In the genomic region with DNA sequence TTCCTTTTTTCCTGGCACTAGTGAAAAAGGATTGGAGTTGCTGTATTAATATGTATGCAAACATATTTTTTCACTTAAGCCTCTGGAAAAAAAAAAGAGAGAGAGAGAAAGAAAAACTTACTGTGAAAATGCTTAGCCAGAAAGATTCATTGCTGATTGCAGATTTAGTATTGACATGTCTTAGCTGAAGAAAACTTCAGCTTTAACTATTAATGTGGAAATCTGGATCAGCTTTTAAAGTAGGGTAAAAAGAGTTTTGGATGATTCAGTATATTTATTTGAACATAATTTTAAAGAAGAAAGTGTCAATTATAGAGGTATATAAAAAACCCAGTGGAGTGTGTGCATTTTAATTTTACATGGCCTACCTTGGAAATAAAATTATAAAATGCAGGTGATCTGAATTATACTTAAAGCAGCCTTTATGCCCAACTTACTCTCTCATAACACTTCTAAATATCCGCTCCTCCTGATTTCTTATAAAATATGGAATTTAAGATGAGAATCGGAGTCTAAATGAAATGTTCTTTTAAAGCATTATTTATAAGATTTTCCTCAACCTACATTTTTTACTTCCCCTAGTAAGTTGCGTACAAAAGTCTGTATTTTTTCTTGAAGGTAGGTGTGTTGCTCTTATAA, we compare ENCODE assay signal across 7 cellular contexts. TPM values are rescaled to one million over a fixed set of nuclear protein-coding genes. Genes with fewer than 3 reads are reported as not detected.
A peak's percentile ranks its signal among the peaks of the same experiment; 100 is the strongest.
DNase-seq lines count a peak whose midpoint lies in the region; ATAC-seq and TF ChIP-seq lines count a peak whose summit lies in the region.

No MANE protein-coding gene starts in this region.

- H3K4me2 ChIP-seq in GM23338 = peak overlapping the region; percentile 98; the same call in 1 of the 2 replicates

- CTCF ChIA-PET in T-cell (lab: Charles Lee) = interaction anchor here (0.7 to 4.8 kb wide), 14 partner anchors 80 to 720 kb away, joined by 3 to 66 read pairs (median 7); partner anchors contain the start of gene TXLNB (in 1 of the 2)

- no peak overlapping the region for H2AFZ ChIP-seq in GM23338

- H4K20me1 ChIP-seq in GM23338 (replicated peaks; ENCODE audit: insufficient read depth) = no peaks in the 10 kb centered on the region

- no peaks in the 10 kb centered on the region for H3K27me3 ChIP-seq in GM23338 (ENCODE audit: insufficient read depth)

- POLR2A ChIA-PET in T-cell (lab: Charles Lee) = interaction anchor here (0.6 to 1.8 kb wide), 5 partner anchors 10 to 341 kb away, joined by 3 to 5 read pairs (median 4); no protein-coding TSS in a partner anchor

- H3K27me3 Mint-ChIP-seq in GM23338 (ENCODE audit: insufficient read depth, low read depth, poor library complexity) (peaks cover 14% of the 10 kb centered on the region), T-cell (no peaks in the 10 kb centered on the region)

- H3K4me1 Mint-ChIP-seq in GM23338 (peaks cover 55% of the 10 kb centered on the region), T-cell (peaks cover 47 to 57% (median 50%) of the 10 kb centered on the region in 3 donors)

- H3K9me3 Mint-ChIP-seq in GM23338 = no peaks in the 10 kb centered on the region; the same call in 2 of the 3 replicates
- H3K9me3 Mint-ChIP-seq in T-cell = no peaks in the 10 kb centered on the region

- peaks cover 33% of the 10 kb centered on the region for H3K79me2 ChIP-seq in GM23338 (replicated peaks; ENCODE audit: insufficient read depth)

- ATAC-seq in GM23338 (no peak), T-cell (replicated peaks in 1 of 4) (no peak), GM19035 (IDR thresholded peaks at IDR 0.05; ENCODE audit: unreplicated experiment) (no peak)

- no peak for DNase-seq in GM23338 (ENCODE audit: low spot score)
- DNase-seq in T-cell = no peak
- no peak for DNase-seq in fibroblast of the aortic adventitia (ENCODE audit: low read depth)
- DNase-seq in skeletal muscle cell (ENCODE audit: low read depth) = no peak
- no peak for DNase-seq in OCI-M2 (lab: John Stamatoyannopoulos, UW; ENCODE audit: unreplicated experiment)
- no peak for DNase-seq in activated CD4-positive, alpha-beta T cell treated with anti-CD3 and anti-CD28 coated beads for 4 hours

- H3K27ac Mint-ChIP-seq in GM23338 (no peak overlapping the region), T-cell (peak overlapping the region; percentile 97 to 99)

- peaks cover 41% of the 10 kb centered on the region for H3K4me1 ChIP-seq in GM23338 (ENCODE audit: insufficient read depth)

- no peaks in the 10 kb centered on the region for H3K9me2 ChIP-seq in GM23338 (ENCODE audit: insufficient read depth)

- TF ChIP-seq CTCF in GM23338 (conservative IDR thresholded peaks at IDR 0.05; ENCODE audit: low read depth in 2 of 2) (no peak), fibroblast of the aortic adventitia (IDR thresholded peaks at IDR 0.05; ENCODE audit: insufficient read depth, low read length) (no peak)

- peaks cover 4% of the 10 kb centered on the region; the same call in 1 of the 2 replicates for H3F3A ChIP-seq in GM23338 (replicated peaks; ENCODE audit: low read depth)

- H3K36me3 Mint-ChIP-seq in GM23338 (ENCODE audit: low read depth) = peaks cover 32% of the 10 kb centered on the region
- H3K36me3 Mint-ChIP-seq in T-cell = peaks cover 29% of the 10 kb centered on the region

- no peak overlapping the region for H3K27ac ChIP-seq in GM23338 (ENCODE audit: low read depth)

- H3K36me3 ChIP-seq in GM23338 (ENCODE audit: insufficient read depth) = 0 out of 2 replicates have a peak, but pooled peaks cover 4% of the 10 kb centered on the region

- H3K4me3 Mint-ChIP-seq in GM23338 (peak overlapping the region; percentile 99), T-cell (peak overlapping the region; percentile 99 to 100 (median 99))

- no peak overlapping the region for H3K4me3 ChIP-seq in GM23338
- H3K4me3 ChIP-seq in fibroblast of the aortic adventitia (ENCODE audit: low read depth, low read length) = peak overlapping the region; percentile 92
- peak overlapping the region; percentile 79 for H3K4me3 ChIP-seq in skeletal muscle cell (ENCODE audit: low read depth, low read length)

TF ChIP-seq in GM23338, 12 proteins besides CTCF, POLR2A, EP300 and RAD21 (continues in another document):
- TF ChIP-seq NANOG (IDR thresholded peaks at IDR 0.05; ENCODE audit: borderline replicate concordance) (no peak), STAT1 (IDR thresholded peaks at IDR 0.05; ENCODE audit: unreplicated experiment) (no peak), ZNF331 (CRISPR knock-in tag; IDR thresholded peaks at IDR 0.05; ENCODE audit: low read depth) (no peak), REST (IDR thresholded peaks at IDR 0.05; ENCODE audit: unreplicated experiment) (no peak), EZH2 (IDR thresholded peaks at IDR 0.05; ENCODE audit: low read depth, unreplicated experiment) (no peak), EZH2phosphoT487 (IDR thresholded peaks at IDR 0.05; ENCODE audit: unreplicated experiment) (no peak)
- TF ChIP-seq, protein P1, sequence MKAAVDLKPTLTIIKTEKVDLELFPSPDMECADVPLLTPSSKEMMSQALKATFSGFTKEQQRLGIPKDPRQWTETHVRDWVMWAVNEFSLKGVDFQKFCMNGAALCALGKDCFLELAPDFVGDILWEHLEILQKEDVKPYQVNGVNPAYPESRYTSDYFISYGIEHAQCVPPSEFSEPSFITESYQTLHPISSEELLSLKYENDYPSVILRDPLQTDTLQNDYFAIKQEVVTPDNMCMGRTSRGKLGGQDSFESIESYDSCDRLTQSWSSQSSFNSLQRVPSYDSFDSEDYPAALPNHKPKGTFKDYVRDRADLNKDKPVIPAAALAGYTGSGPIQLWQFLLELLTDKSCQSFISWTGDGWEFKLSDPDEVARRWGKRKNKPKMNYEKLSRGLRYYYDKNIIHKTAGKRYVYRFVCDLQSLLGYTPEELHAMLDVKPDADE (IDR thresholded peaks at IDR 0.05) = no peak

RNA-seq across cellular contexts. Expression of gene CITED2, which starts 3.6 kb away (rescaled TPM):
- total RNA-seq in GM23338 (2014; rRNA removed; shearing (Covaris generic)) = 74.4 and 76.9 TPM in 2 replicates
- 24.8 and 26.6 TPM in 2 replicates for polyA plus RNA-seq in GM23338 (2016; fragmentation: Nextera tagmentation; extraction: Ambion mirVana)
- total RNA-seq in T-cell (100 to 1,000 TPM; 108 to 145 (median 134) TPM), fibroblast of the aortic adventitia (ENCODE audit: low replicate concordance) (44.6 and 126 TPM in 2 replicates)
